9 cellular contexts compared by ENCODE assay signal in the genomic region with DNA sequence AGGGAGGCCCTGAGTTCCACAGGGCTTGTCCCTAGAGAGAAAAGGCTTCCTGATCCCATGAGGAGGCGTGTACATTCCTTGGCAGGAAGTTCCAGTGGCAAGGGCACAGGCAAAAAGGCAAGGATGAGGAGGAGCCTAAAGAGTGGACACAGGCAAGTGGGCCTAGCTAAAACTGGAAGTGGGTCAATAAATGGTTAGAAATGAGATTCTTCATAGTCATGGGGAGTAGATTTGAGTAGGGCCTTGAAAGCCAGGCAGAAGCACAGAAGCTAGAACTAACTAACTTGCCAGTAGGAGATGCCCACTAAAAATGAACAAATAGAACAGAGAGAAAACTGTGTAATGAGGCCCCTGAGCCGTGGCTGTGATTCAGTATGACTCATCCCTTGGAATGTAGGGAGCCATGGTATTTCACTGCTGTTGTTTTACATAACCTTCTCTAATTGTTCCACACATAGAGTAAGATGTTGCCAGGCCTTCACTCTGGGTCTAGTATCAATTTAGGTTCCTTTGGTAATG. TPM values are rescaled to one million over a fixed set of nuclear protein-coding genes. Genes with fewer than 3 reads are reported as not detected.
A peak's percentile ranks its signal among the peaks of the same experiment; 100 is the strongest.
DNase-seq lines count a peak whose midpoint lies in the region; ATAC-seq and TF ChIP-seq lines count a peak whose summit lies in the region.
"Had no signal": no experiment of that assay in that cellular context is flagged by ENCODE, and none has a peak within 500 bp of the region (broad histone marks: within the 10 kb centered on the region; RNA-seq: fewer than 3 reads in every experiment).

No MANE protein-coding gene starts in this region.

- 46 to 55% methylated on average over 2 of the region's 2 CpGs for WGBS in thyroid gland, 2 donors

- H3K9me3 Mint-ChIP-seq in immature natural killer cell, result no peaks in the 10 kb centered on the region

- TF ChIP-seq CTCF in breast epithelium (IDR thresholded peaks at IDR 0.05) (no peak), kidney epithelial cell (IDR thresholded peaks at IDR 0.05; ENCODE audit: insufficient read depth, low read length, poor library complexity, severe bottlenecking) (no peak), thyroid gland (IDR thresholded peaks at IDR 0.05) (no peak)

- no peaks in the 10 kb centered on the region for H3K27me3 ChIP-seq in breast epithelium
- H3K27me3 ChIP-seq in kidney epithelial cell (ENCODE audit: control insufficient read depth, insufficient read depth, low read length), result no peaks in the 10 kb centered on the region
- no peaks in the 10 kb centered on the region for H3K27me3 ChIP-seq in thyroid gland

- H3K27me3 Mint-ChIP-seq in immature natural killer cell (ENCODE audit: low read depth in 3 of 3), result peaks cover 0 to 1% (median 1%) of the 10 kb centered on the region in 3 donors

- no peaks in the 10 kb centered on the region for H3K4me1 ChIP-seq in breast epithelium
- H3K4me1 ChIP-seq in thyroid gland, result peaks cover 0 to 17% of the 10 kb centered on the region in 2 donors

- H3K4me3 ChIP-seq in breast epithelium, result no peak overlapping the region
- no peak overlapping the region for H3K4me3 ChIP-seq in kidney epithelial cell (ENCODE audit: low read depth, low read length)
- no peak overlapping the region for H3K4me3 ChIP-seq in thyroid gland (replicated peaks in 1 of 3)

- TF ChIP-seq POLR2A in breast epithelium (IDR thresholded peaks at IDR 0.05), result no peak
- TF ChIP-seq POLR2A in thyroid gland (IDR thresholded peaks at IDR 0.05), result no peak

- ATAC-seq in HG03439 (IDR thresholded peaks at IDR 0.05; ENCODE audit: unreplicated experiment), result no peak

- H3K4me1 Mint-ChIP-seq in immature natural killer cell, result no peaks in the 10 kb centered on the region

- H3K36me3 Mint-ChIP-seq in immature natural killer cell, result no peaks in the 10 kb centered on the region

- DNase-seq in DMS 273 (lab: John Stamatoyannopoulos, UW; ENCODE audit: unreplicated experiment) (peak; percentile 9), DMS 273 treated with DMSO at 0.1 percent for 48 hours (lab: John Stamatoyannopoulos, UW) (no peak), breast epithelium (ENCODE audit: low spot score in 2 of 2) (peak in 1 of 2 donors; percentile 54), kidney epithelial cell (ENCODE audit: low read depth) (peak; percentile 79), thyroid gland (peak; percentile 36 to 47), immature natural killer cell (no peak), ureter (ENCODE audit: low spot score) (no peak)

- H3K27ac ChIP-seq in breast epithelium (peak overlapping the region; percentile 34 to 80), thyroid gland (peak overlapping the region; percentile 1 to 63 (median 44))
- H3K27ac ChIP-seq: 22Rv1 had no signal

- no peak overlapping the region for H3K27ac Mint-ChIP-seq in immature natural killer cell

- no peaks in the 10 kb centered on the region for H3K36me3 ChIP-seq in breast epithelium
- no peaks in the 10 kb centered on the region for H3K36me3 ChIP-seq in kidney epithelial cell (ENCODE audit: control insufficient read depth, insufficient read depth, low read length)
- H3K36me3 ChIP-seq in thyroid gland, result no peaks in the 10 kb centered on the region

- no peak overlapping the region for H3K4me3 Mint-ChIP-seq in immature natural killer cell

- H3K9me3 ChIP-seq in breast epithelium, result no peaks in the 10 kb centered on the region
- no peaks in the 10 kb centered on the region for H3K9me3 ChIP-seq in thyroid gland

- intact Hi-C loops in breast epithelium (cut with DNase I; ENCODE audit: low total_unique reads), result no loop called here
- intact Hi-C loops in thyroid gland (cut with DNase I), result no loop called here

RNA-seq across cellular contexts. Expression of a gene that starts 44.7 kb away (rescaled TPM):
- total RNA-seq in breast epithelium, result 10 to 100 TPM; 34.2 to 80.6 (median 40.0) TPM
- 115 and 133 TPM in 2 replicates for total RNA-seq in kidney epithelial cell
- 100 to 1,000 TPM in 2 of 4 donors, 10 to 100 TPM in 2; 79.7 to 312 (median 189) TPM for total RNA-seq in thyroid gland
- 100 to 1,000 TPM in 1 of 3 donors, 10 to 100 TPM in 2; 58.7 to 109 (median 82.4) TPM for polyA plus RNA-seq in immature natural killer cell
- total RNA-seq in ureter, result 90.4 TPM

RNA-seq across cellular contexts. Expression of a gene that starts 50.7 kb away (rescaled TPM):
- 10 to 100 TPM; 24.6 to 32.5 (median 28.7) TPM for total RNA-seq in breast epithelium
- 32.6 and 38.1 TPM in 2 replicates for total RNA-seq in kidney epithelial cell
- total RNA-seq in thyroid gland, result 10 to 100 TPM; 29.4 to 50.0 (median 38.9) TPM
- 10 to 100 TPM; 10.3 to 12.1 (median 11.3) TPM for polyA plus RNA-seq in immature natural killer cell
- 34.3 TPM for total RNA-seq in ureter

Comparison
In these comparisons a context has a peak if more than half of its experiments do, and no peak if none do; other contexts are left out.
1. DNase-seq: peak in DMS 273 (single experiment), kidney epithelial cell (single experiment) and thyroid gland (2 of 2); none in DMS 273 treated with DMSO at 0.1 percent for 48 hours (single experiment), immature natural killer cell (0 of 3) and ureter (single experiment).